21 cellular contexts compared by ENCODE assay signal in the genomic region with DNA sequence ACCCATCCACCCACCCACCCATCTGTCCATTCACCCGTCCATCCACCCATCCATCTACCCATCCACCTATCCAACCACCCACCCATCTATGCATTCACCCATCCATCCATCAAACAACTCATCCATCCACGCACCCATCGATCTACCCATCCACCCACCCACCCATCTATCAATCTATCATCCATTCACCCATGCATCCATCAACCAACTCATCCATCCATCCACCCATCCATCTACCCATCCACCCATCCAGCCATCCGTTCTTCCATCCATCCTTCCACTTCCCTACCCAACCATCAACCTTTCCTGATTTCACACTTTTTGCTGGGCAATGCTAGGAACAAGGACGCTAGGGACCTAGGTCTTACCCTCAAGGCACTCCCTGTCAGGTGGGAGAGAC. TPM values are rescaled to one million over a fixed set of nuclear protein-coding genes. Genes with fewer than 3 reads are reported as not detected.
A peak's percentile ranks its signal among the peaks of the same experiment; 100 is the strongest.
DNase-seq lines count a peak whose midpoint lies in the region; ATAC-seq and TF ChIP-seq lines count a peak whose summit lies in the region.
"Had no signal": no experiment of that assay in that cellular context is flagged by ENCODE, and none has a peak within 500 bp of the region (broad histone marks: within the 10 kb centered on the region; RNA-seq: fewer than 3 reads in every experiment).

No MANE protein-coding gene starts in this region.

- TF ChIP-seq CTCF in PC-3 (conservative IDR thresholded peaks at IDR 0.05; ENCODE audit: low read depth, low read length): no peak
- TF ChIP-seq CTCF in brain (conservative IDR thresholded peaks at IDR 0.05): no peak
- no peak for TF ChIP-seq CTCF in esophagus squamous epithelium (IDR thresholded peaks at IDR 0.05)
- no peak for TF ChIP-seq CTCF in colonic mucosa (IDR thresholded peaks at IDR 0.05)

- peaks cover 30% of the 10 kb centered on the region for H3K4me1 Mint-ChIP-seq in activated T-cell treated with anti-CD3 and anti-CD28 coated beads, Interleukin-2, amount 50 U/mL, for 4 hours (ENCODE audit: low read depth)
- H3K4me1 Mint-ChIP-seq in brain: peaks cover 55% of the 10 kb centered on the region
- H3K4me1 Mint-ChIP-seq in stimulated activated effector memory CD8-positive, alpha-beta T cell treated with anti-CD3 and anti-CD28 coated beads, Interleukin-12 subunit alpha, Interleukin-12 subunit beta, amount 100 ng/mL, for 72 hours: peaks cover 52% of the 10 kb centered on the region

- H3K9me3 Mint-ChIP-seq in activated T-cell treated with anti-CD3 and anti-CD28 coated beads, Interleukin-2, amount 50 U/mL, for 4 hours: no peaks in the 10 kb centered on the region
- peaks cover 0 to 7% (median 2%) of the 10 kb centered on the region in 5 experiments for H3K9me3 Mint-ChIP-seq in brain
- no peaks in the 10 kb centered on the region for H3K9me3 Mint-ChIP-seq in stimulated activated effector memory CD8-positive, alpha-beta T cell treated with anti-CD3 and anti-CD28 coated beads, Interleukin-12 subunit alpha, Interleukin-12 subunit beta, amount 100 ng/mL, for 72 hours
- H3K9me3 Mint-ChIP-seq: stimulated activated memory B cell treated with anti-CD40 and anti-IgM and Interleukin-4, amounts not matched to agents 10 μg/mL and 1 μg/mL and 100 μg/mL, for 72 hours had no signal

- H3K9me3 ChIP-seq in PC-3 (ENCODE audit: low read length) (no peaks in the 10 kb centered on the region), esophagus squamous epithelium (no peaks in the 10 kb centered on the region), colonic mucosa (no peaks in the 10 kb centered on the region)
- H3K9me3 ChIP-seq in effector memory CD4-positive, alpha-beta T cell (ENCODE audit: control insufficient read depth, low read length): no peaks in the 10 kb centered on the region
- H3K9me3 ChIP-seq: breast epithelium had no signal

- no peak overlapping the region for H3K27ac ChIP-seq in PC-3 (ENCODE audit: low read length)
- H3K27ac ChIP-seq in esophagus squamous epithelium: no peak overlapping the region
- H3K27ac ChIP-seq in colonic mucosa: no peak overlapping the region
- H3K27ac ChIP-seq in effector memory CD4-positive, alpha-beta T cell (ENCODE audit: insufficient read depth, low read length, poor library complexity, severe bottlenecking): no peak overlapping the region
- H3K27ac ChIP-seq: breast epithelium had no signal

- H3K4me2 ChIP-seq in PC-3 (ENCODE audit: low read length): peak overlapping the region; percentile 95

- no peaks in the 10 kb centered on the region for H3K27me3 Mint-ChIP-seq in activated T-cell treated with anti-CD3 and anti-CD28 coated beads, Interleukin-2, amount 50 U/mL, for 4 hours (ENCODE audit: low read depth)
- H3K27me3 Mint-ChIP-seq in brain: peaks cover 31% of the 10 kb centered on the region

- H3K9ac ChIP-seq in PC-3 (ENCODE audit: low read length) (no peak overlapping the region), colonic mucosa (ENCODE audit: low read depth in 2 of 2, low read length in 2 of 2) (no peak overlapping the region)

- no peaks in the 10 kb centered on the region for H3K9me2 ChIP-seq in PC-3 (replicated peaks; ENCODE audit: low read length)

- H4K20me1 ChIP-seq in PC-3 (ENCODE audit: low read length): peaks cover 10% of the 10 kb centered on the region

- H3K27me3 ChIP-seq in PC-3 (ENCODE audit: low read length) (no peaks in the 10 kb centered on the region), esophagus squamous epithelium (peaks cover 0 to 11% (median 0%) of the 10 kb centered on the region in 4 donors), colonic mucosa (no peaks in the 10 kb centered on the region)
- no peaks in the 10 kb centered on the region for H3K27me3 ChIP-seq in effector memory CD4-positive, alpha-beta T cell (replicated peaks; ENCODE audit: control insufficient read depth, insufficient read depth, low read length, poor library complexity, severe bottlenecking)
- H3K27me3 ChIP-seq: breast epithelium had no signal

- ATAC-seq in activated T-cell treated with anti-CD3 and anti-CD28 coated beads, Interleukin-2, amount 50 U/mL, for 4 hours: no peak
- no peak for ATAC-seq in PC-3
- no peak for ATAC-seq in stimulated activated effector memory CD8-positive, alpha-beta T cell treated with anti-CD3 and anti-CD28 coated beads, Interleukin-12 subunit alpha, Interleukin-12 subunit beta, amount 100 ng/mL, for 72 hours
- ATAC-seq: left cardiac atrium; Right ventricle myocardium inferior; stimulated activated memory B cell treated with anti-CD40 and anti-IgM and Interleukin-4, amounts not matched to agents 10 μg/mL and 1 μg/mL and 100 μg/mL, for 72 hours had no signal

- 0 out of 2 replicates have a peak overlapping the region, but pooled peaks have one; percentile 78 for H3K4me3 ChIP-seq in PC-3 (ENCODE audit: low read length)
- no peak overlapping the region for H3K4me3 ChIP-seq in esophagus squamous epithelium
- no peak overlapping the region for H3K4me3 ChIP-seq in colonic mucosa
- no peak overlapping the region for H3K4me3 ChIP-seq in effector memory CD4-positive, alpha-beta T cell (ENCODE audit: insufficient read depth, low read depth, low read length, poor library complexity, severe bottlenecking)
- H3K4me3 ChIP-seq: breast epithelium had no signal

- POLR2A ChIA-PET in PC-3 (lab: Charles Lee; ENCODE audit: unreplicated experiment): interaction anchor here (0.5 kb wide), 1 partner anchor 104 kb away, joined by 3 read pairs; no protein-coding TSS in a partner anchor

- no peak overlapping the region for H2AFZ ChIP-seq in PC-3 (ENCODE audit: low read length)

- H3K4me1 ChIP-seq in PC-3 (ENCODE audit: insufficient read depth, low read length): peaks cover 24% of the 10 kb centered on the region
- peaks cover 15 to 41% (median 19%) of the 10 kb centered on the region in 3 donors for H3K4me1 ChIP-seq in esophagus squamous epithelium
- peaks cover 7% of the 10 kb centered on the region for H3K4me1 ChIP-seq in colonic mucosa
- H3K4me1 ChIP-seq in effector memory CD4-positive, alpha-beta T cell (ENCODE audit: control insufficient read depth, insufficient read depth, low read length, poor library complexity, severe bottlenecking): peaks cover 29% of the 10 kb centered on the region

- H3K79me2 ChIP-seq in PC-3 (ENCODE audit: low read length): peaks cover 44% of the 10 kb centered on the region

- peak overlapping the region; percentile 86 for H3K4me3 Mint-ChIP-seq in activated T-cell treated with anti-CD3 and anti-CD28 coated beads, Interleukin-2, amount 50 U/mL, for 4 hours
- H3K4me3 Mint-ChIP-seq in brain: peak overlapping the region; percentile 59 to 80 (median 67)
- H3K4me3 Mint-ChIP-seq in stimulated activated effector memory CD8-positive, alpha-beta T cell treated with anti-CD3 and anti-CD28 coated beads, Interleukin-12 subunit alpha, Interleukin-12 subunit beta, amount 100 ng/mL, for 72 hours: peak overlapping the region; percentile 99

- intact Hi-C loops in PC-3 (cut with micrococcal nuclease) (loop anchor here (10.0 kb wide), 1 partner anchor 167 kb away; no protein-coding TSS in a partner anchor), esophagus squamous epithelium (cut with DNase I) (no loop called here), colonic mucosa (cut with DNase I) (loop anchor here (2.0 kb wide), 1 partner anchor 79 kb away; no protein-coding TSS in a partner anchor)

- peak overlapping the region in 2 of 5 experiments; percentile 51 to 58 for H3K27ac Mint-ChIP-seq in brain
- H3K27ac Mint-ChIP-seq in stimulated activated effector memory CD8-positive, alpha-beta T cell treated with anti-CD3 and anti-CD28 coated beads, Interleukin-12 subunit alpha, Interleukin-12 subunit beta, amount 100 ng/mL, for 72 hours: peak overlapping the region; percentile 100
- H3K27ac Mint-ChIP-seq: stimulated activated memory B cell treated with anti-CD40 and anti-IgM and Interleukin-4, amounts not matched to agents 10 μg/mL and 1 μg/mL and 100 μg/mL, for 72 hours had no signal

- no TSS peak for BruUV-seq in PC-3 (replicated peaks; lab: Mats Ljungman, UMichigan)

- H3F3A ChIP-seq in PC-3 (ENCODE audit: low read length, unreplicated experiment): no peaks in the 10 kb centered on the region

- no peak for TF ChIP-seq POLR2A in esophagus squamous epithelium (IDR thresholded peaks at IDR 0.05)

- CTCF ChIA-PET in PC-3 (lab: Charles Lee): no interaction called here

- H3K36me3 Mint-ChIP-seq in activated T-cell treated with anti-CD3 and anti-CD28 coated beads, Interleukin-2, amount 50 U/mL, for 4 hours (ENCODE audit: insufficient read depth): peaks cover 14% of the 10 kb centered on the region
- peaks cover 14% of the 10 kb centered on the region for H3K36me3 Mint-ChIP-seq in brain
- H3K36me3 Mint-ChIP-seq in stimulated activated effector memory CD8-positive, alpha-beta T cell treated with anti-CD3 and anti-CD28 coated beads, Interleukin-12 subunit alpha, Interleukin-12 subunit beta, amount 100 ng/mL, for 72 hours: peaks cover 26% of the 10 kb centered on the region

- 96 to 97% methylated on average over 5 of the region's 5 CpGs for WGBS in esophagus squamous epithelium, 2 donors

- H3K36me3 ChIP-seq in PC-3 (ENCODE audit: low read depth, low read length): peaks cover 13% of the 10 kb centered on the region
- peaks cover 0 to 7% (median 0%) of the 10 kb centered on the region in 3 donors for H3K36me3 ChIP-seq in esophagus squamous epithelium
- no peaks in the 10 kb centered on the region for H3K36me3 ChIP-seq in colonic mucosa
- peaks cover 3% of the 10 kb centered on the region for H3K36me3 ChIP-seq in effector memory CD4-positive, alpha-beta T cell (ENCODE audit: control insufficient read depth, insufficient read depth, low read length)
- H3K36me3 ChIP-seq: breast epithelium had no signal

- no peak for DNase-seq in activated T-cell treated with anti-CD3 and anti-CD28 coated beads, Interleukin-2, amount 50 U/mL, for 4 hours
- DNase-seq in activated T-cell treated with anti-CD3 and anti-CD28 coated beads for 4 hours: no peak
- DNase-seq in PC-3: no peak
- no peak for DNase-seq in stimulated activated effector memory CD8-positive, alpha-beta T cell treated with anti-CD3 and anti-CD28 coated beads, Interleukin-12 subunit alpha, Interleukin-12 subunit beta, amount 100 ng/mL, for 72 hours (ENCODE audit: low spot score in 2 of 2)
- no peak for DNase-seq in esophagus squamous epithelium (lab: John Stamatoyannopoulos, UW)
- DNase-seq in colonic mucosa: no peak
- no peak for DNase-seq in effector memory CD4-positive, alpha-beta T cell
- DNase-seq: activated naive CD4-positive, alpha-beta T cell; left cardiac atrium; NCI-H146; NCI-H2227 treated with DMSO at 0.1 percent for 48 hours; NK-92 treated with Interleukin-12 subunit alpha and Interleukin-12 subunit beta, amount 100 ng/mL, for 24 hours; T-helper 9 cell had no signal

RNA-seq across cellular contexts. Expression of gene TMEM238, which starts 2.1 kb away (rescaled TPM):
- 1 to 10 TPM; 6.1 to 8.8 (median 8.4) TPM for total RNA-seq in activated T-cell treated with anti-CD3 and anti-CD28 coated beads, Interleukin-2, amount 50 U/mL, for 4 hours
- total RNA-seq in PC-3 (2014; rRNA removed): 22.1 and 22.8 TPM in 2 replicates
- polyA plus RNA-seq in brain (ENCODE audit: insufficient read depth, low read depth, low replicate concordance): 2.9 TPM
- total RNA-seq in esophagus squamous epithelium: 10 to 100 TPM; 11.9 to 41.8 (median 27.1) TPM
- total RNA-seq in colonic mucosa: 10 to 100 TPM; 78.1 to 85.9 TPM
- total RNA-seq: skeletal muscle tissue, urinary bladder had no signal
- polyA plus RNA-seq: AG04450 had no signal

RNA-seq across cellular contexts. Expression of gene RPL28, which starts 3.7 kb away (rescaled TPM):
- 1,000 to 10,000 TPM; 3,242 to 3,402 (median 3,363) TPM for total RNA-seq in activated T-cell treated with anti-CD3 and anti-CD28 coated beads, Interleukin-2, amount 50 U/mL, for 4 hours
- total RNA-seq in PC-3 (2014; rRNA removed) (550 and 836 TPM in 2 replicates), esophagus squamous epithelium (100 to 1,000 TPM; 395 to 866 (median 753) TPM), colonic mucosa (1,000 to 10,000 TPM; 1,447 to 1,819 TPM)
- 2,617 TPM for polyA plus RNA-seq in brain (ENCODE audit: insufficient read depth, low read depth, low replicate concordance)

RNA-seq across cellular contexts. Expression of gene TMEM190, which starts 5.4 kb away (rescaled TPM):
- not detected for total RNA-seq in activated T-cell treated with anti-CD3 and anti-CD28 coated beads, Interleukin-2, amount 50 U/mL, for 4 hours
- not detected in 2 replicates for total RNA-seq in PC-3 (2014; rRNA removed)
- not detected for polyA plus RNA-seq in brain (ENCODE audit: insufficient read depth, low read depth, low replicate concordance)
- total RNA-seq in esophagus squamous epithelium: not detected
- total RNA-seq in colonic mucosa: not detected
- total RNA-seq: breast epithelium, left cardiac atrium, mucosa of gallbladder, Right ventricle myocardium inferior, skeletal muscle tissue, urinary bladder had no signal
- polyA plus RNA-seq: urinary bladder had no signal

RNA-seq across cellular contexts. Expression of gene IL11, which starts 11.8 kb away (rescaled TPM):
- under 1 TPM; 0.18 to 0.46 (median 0.35) TPM for total RNA-seq in activated T-cell treated with anti-CD3 and anti-CD28 coated beads, Interleukin-2, amount 50 U/mL, for 4 hours
- total RNA-seq in PC-3 (2014; rRNA removed): 7.5 and 10.7 TPM in 2 replicates
- polyA plus RNA-seq in brain (ENCODE audit: insufficient read depth, low read depth, low replicate concordance): 0.41 TPM
- not detected for total RNA-seq in esophagus squamous epithelium
- under 1 TPM in 1 of 2 donors, not detected in 1; 0.64 TPM for total RNA-seq in colonic mucosa
- total RNA-seq: left cardiac atrium, Right ventricle myocardium inferior, skeletal muscle tissue had no signal

RNA-seq across cellular contexts. Expression of gene GARIN5B, which starts 19.0 kb away (rescaled TPM):
- not detected for total RNA-seq in activated T-cell treated with anti-CD3 and anti-CD28 coated beads, Interleukin-2, amount 50 U/mL, for 4 hours
- not detected in 2 replicates for total RNA-seq in PC-3 (2014; rRNA removed)
- not detected for polyA plus RNA-seq in brain (ENCODE audit: insufficient read depth, low read depth, low replicate concordance)
- not detected for total RNA-seq in esophagus squamous epithelium
- not detected for total RNA-seq in colonic mucosa
- total RNA-seq: breast epithelium, left cardiac atrium, mucosa of gallbladder, Right ventricle myocardium inferior, skeletal muscle tissue, urinary bladder had no signal
- polyA plus RNA-seq: AG04450, urinary bladder had no signal
